Comparison of ENCODE assay signal across 18 cellular contexts in genomic region chr1:25554886-25555752, GRCh38. TPM values are rescaled to one million over a fixed set of nuclear protein-coding genes. Genes with fewer than 3 reads are reported as not detected.
DNase-seq lines count a peak whose midpoint lies in the region; ATAC-seq, FAIRE-seq and TF ChIP-seq lines count a peak whose summit lies in the region.
"Had no signal": no experiment of that assay in that cellular context is flagged by ENCODE, and none has a peak within 500 bp of the region (broad histone marks: within the 10 kb centered on the region; RNA-seq: fewer than 3 reads in every experiment).

No MANE protein-coding gene starts in this region.

- H4K8ac ChIP-seq in IMR-90 (ENCODE audit: low read depth in 2 of 2, low read length in 2 of 2): no peak overlapping the region

- H3K4me3 ChIP-seq in CD4-positive, CD25-positive, alpha-beta regulatory T cell (ENCODE audit: low read depth, low read length): no peak overlapping the region
- H3K4me3 ChIP-seq in IMR-90 (ENCODE audit: insufficient read depth, low read depth, low read length) (no peak overlapping the region), bronchial epithelial cell (ENCODE audit: low read depth, low read length) (no peak overlapping the region)
- no peak overlapping the region for H3K4me3 ChIP-seq in naive thymus-derived CD4-positive, alpha-beta T cell (ENCODE audit: low read length)
- H3K4me3 ChIP-seq: right atrium auricular region, testis had no signal

- TF ChIP-seq POLR2A in IMR-90 (IDR thresholded peaks at IDR 0.05; ENCODE audit: low read depth, low read length): no peak

- H3K9me1 ChIP-seq in IMR-90 (ENCODE audit: insufficient read depth, low read length): peaks cover 18% of the 10 kb centered on the region

- H2BK5ac ChIP-seq in IMR-90 (ENCODE audit: low read depth, low read length, poor library complexity, severe bottlenecking): no peak overlapping the region

- no peak for ATAC-seq in CD4-positive, CD25-positive, alpha-beta regulatory T cell (ENCODE audit: low read depth in 2 of 2)
- peak; percentile 12; the same call in 1 of the 2 replicates for ATAC-seq in IMR-90 (ENCODE audit: low read depth)
- ATAC-seq in naive thymus-derived CD4-positive, alpha-beta T cell: no peak
- ATAC-seq: left ventricle myocardium superior had no signal

- no peak overlapping the region for H2BK120ac ChIP-seq in IMR-90 (ENCODE audit: low read depth, low read length)

- H3K36me3 ChIP-seq in CD4-positive, CD25-positive, alpha-beta regulatory T cell (ENCODE audit: control insufficient read depth, insufficient read depth, low read length): peaks cover 51% of the 10 kb centered on the region
- H3K36me3 ChIP-seq in IMR-90 (ENCODE audit: control insufficient read depth, insufficient read depth, low read length) (peaks cover 16% of the 10 kb centered on the region; the same call in 1 of the 2 replicates), bronchial epithelial cell (ENCODE audit: control insufficient read depth, insufficient read depth, low read length) (peaks cover 24% of the 10 kb centered on the region)
- peaks cover 0 to 50% (median 14%) of the 10 kb centered on the region in 3 experiments for H3K36me3 ChIP-seq in naive thymus-derived CD4-positive, alpha-beta T cell (ENCODE audit: control insufficient read depth in 2 of 3, insufficient read depth in 3 of 3, low read length in 3 of 3)
- H3K36me3 ChIP-seq: right atrium auricular region had no signal

- H3K4me3 Mint-ChIP-seq in CD4-positive, CD25-positive, alpha-beta regulatory T cell: peak overlapping the region; percentile 31 to 80 (median 57)
- peak overlapping the region in 7 of 10 donors; percentile 45 to 99 (median 65) for H3K4me3 Mint-ChIP-seq in naive thymus-derived CD4-positive, alpha-beta T cell
- H3K4me3 Mint-ChIP-seq: activated B cell treated with CpG ODN at 0.5 μM for 24 hours; activated T-helper 1 cell treated with anti-CD3 and anti-CD28 coated beads, Interleukin-12 subunit alpha, Interleukin-12 subunit beta, Interleukin-2, Interleukin-4 antibody, amounts not matched to agents 30 ng/mL and 10 ng/mL and 1 ng/mL, durations not matched to agents 14 hours and 24 hours and 36 hours had no signal

- H2AFZ ChIP-seq in IMR-90 (replicated peaks; ENCODE audit: low read length, poor library complexity): no peak overlapping the region

- 0 out of 2 replicates have a peak overlapping the region, but pooled peaks have one; percentile 18 for H2AK5ac ChIP-seq in IMR-90 (ENCODE audit: low read depth, low read length)

- dilution Hi-C loops in IMR-90 (cut with HindIII; ENCODE audit: low sequenced_read_pairs, unreplicated experiment): no loop called here

- DNase-seq in CD4-positive, CD25-positive, alpha-beta regulatory T cell: no peak
- peak; percentile 29 for DNase-seq in IMR-90
- no peak for DNase-seq in bronchial epithelial cell (ENCODE audit: low read depth)
- DNase-seq in naive thymus-derived CD4-positive, alpha-beta T cell: no peak
- DNase-seq in T1000 (lab: John Stamatoyannopoulos, UW): no peak
- DNase-seq in NCI-H510A (lab: John Stamatoyannopoulos, UW): no peak
- DNase-seq in iPS-NIHi11 (ENCODE audit: low spot score): no peak
- DNase-seq: activated B cell treated with CpG ODN at 0.5 μM for 24 hours, glutamatergic neuron, Kasumi-1, left ventricle myocardium superior, NCI-H1105 treated with DMSO at 0.1 percent for 48 hours, NCI-H2107, NCI-H526, nucleus accumbens, testis had no signal

- TF ChIP-seq RAD21 in IMR-90 (IDR thresholded peaks at IDR 0.05; ENCODE audit: low read length): no peak

- intact Hi-C loops in IMR-90 (cut with micrococcal nuclease): no loop called here
- intact Hi-C loops in naive thymus-derived CD4-positive, alpha-beta T cell (cut with micrococcal nuclease): no loop called here

- H3K4me2 ChIP-seq in IMR-90 (ENCODE audit: low read depth, low read length): no peak overlapping the region

- H3K14ac ChIP-seq in IMR-90 (replicated peaks; ENCODE audit: low read depth, low read length): no peak overlapping the region

- H3K18ac ChIP-seq in IMR-90 (ENCODE audit: low read depth, low read length): no peak overlapping the region

- H3K4me1 Mint-ChIP-seq in CD4-positive, CD25-positive, alpha-beta regulatory T cell: peaks cover 16 to 100% (median 63%) of the 10 kb centered on the region in 4 donors
- H3K4me1 Mint-ChIP-seq in naive thymus-derived CD4-positive, alpha-beta T cell: peaks cover 58 to 100% (median 97%) of the 10 kb centered on the region in 7 donors

- 80% methylated on average over 1 of the region's 14 CpGs; no CpG with 5 or more reads in 1 of the 2 experiments for WGBS in IMR-90 (ENCODE audit: extremely low coverage in 2 of 2, insufficient read length in 1 of 2), 2 experiments

- peak; percentile 66 for FAIRE-seq in bronchial epithelial cell (lab: Jason Lieb, UNC)

- POLR2A ChIA-PET in IMR-90 (lab: Charles Lee; ENCODE audit: unreplicated experiment): no interaction called here
- POLR2A ChIA-PET in naive thymus-derived CD4-positive, alpha-beta T cell (lab: Charles Lee): interaction anchor here (0.8 to 15.3 kb wide), 6 partner anchors 10 to 265 kb away, joined by 3 to 442 read pairs (median 5); partner anchors contain the start of genes LDLRAP1 and MTFR1L

- no peak overlapping the region for H4K91ac ChIP-seq in IMR-90 (ENCODE audit: insufficient read depth, low read depth, low read length)

- no TSS peak for BruUV-seq in IMR-90 (replicated peaks; lab: Mats Ljungman, UMichigan)

- no peaks in the 10 kb centered on the region for H3K9me3 ChIP-seq in CD4-positive, CD25-positive, alpha-beta regulatory T cell (ENCODE audit: control insufficient read depth in 2 of 2, low read length in 2 of 2)
- H3K9me3 ChIP-seq in IMR-90 (ENCODE audit: control insufficient read depth, insufficient read depth, low read length): no peaks in the 10 kb centered on the region
- no peaks in the 10 kb centered on the region for H3K9me3 ChIP-seq in naive thymus-derived CD4-positive, alpha-beta T cell (ENCODE audit: control insufficient read depth in 2 of 3, low read length in 3 of 3)
- H3K9me3 ChIP-seq: right atrium auricular region, testis had no signal

- H4K20me1 ChIP-seq in IMR-90 (ENCODE audit: insufficient read depth, low read length): peaks cover 26% of the 10 kb centered on the region; the same call in 1 of the 2 replicates

- H3K4me1 ChIP-seq in CD4-positive, CD25-positive, alpha-beta regulatory T cell (ENCODE audit: control insufficient read depth, insufficient read depth, low read length, poor library complexity, severe bottlenecking): peaks cover 95% of the 10 kb centered on the region
- peaks cover 13% of the 10 kb centered on the region for H3K4me1 ChIP-seq in IMR-90 (ENCODE audit: control insufficient read depth, insufficient read depth, low read length)
- peaks cover 65 to 100% of the 10 kb centered on the region in 2 donors for H3K4me1 ChIP-seq in naive thymus-derived CD4-positive, alpha-beta T cell (ENCODE audit: control insufficient read depth in 2 of 2, insufficient read depth in 2 of 2, low read length in 2 of 2)

- no peak overlapping the region for H3K56ac ChIP-seq in IMR-90 (ENCODE audit: extremely low read depth, insufficient read depth, low read length)

- peaks cover 30% of the 10 kb centered on the region for H3K36me3 Mint-ChIP-seq in CD4-positive, CD25-positive, alpha-beta regulatory T cell
- H3K36me3 Mint-ChIP-seq in naive thymus-derived CD4-positive, alpha-beta T cell: peaks cover 12 to 38% (median 21%) of the 10 kb centered on the region in 5 donors

- peak overlapping the region; percentile 6; the same call in 1 of the 2 replicates for H3K4ac ChIP-seq in IMR-90 (ENCODE audit: low read depth, low read length)

- no peak overlapping the region for H2AK9ac ChIP-seq in IMR-90 (replicated peaks; ENCODE audit: low read depth, low read length, poor library complexity)

- H3K27ac ChIP-seq in CD4-positive, CD25-positive, alpha-beta regulatory T cell (ENCODE audit: insufficient read depth, low read length, poor library complexity, severe bottlenecking): peak overlapping the region; percentile 71
- no peak overlapping the region for H3K27ac ChIP-seq in IMR-90 (ENCODE audit: insufficient read depth, low read length)
- H3K27ac ChIP-seq in naive thymus-derived CD4-positive, alpha-beta T cell (ENCODE audit: low read depth, low read length): peak overlapping the region; percentile 83
- H3K27ac ChIP-seq: right atrium auricular region, testis had no signal

- H3K79me1 ChIP-seq in IMR-90 (ENCODE audit: low read depth in 1 of 2, low read length in 2 of 2): peaks cover 7 to 55% of the 10 kb centered on the region in 2 experiments

- H3K9me3 Mint-ChIP-seq in CD4-positive, CD25-positive, alpha-beta regulatory T cell: peaks cover 0 to 2% (median 0%) of the 10 kb centered on the region in 7 donors
- H3K9me3 Mint-ChIP-seq in naive thymus-derived CD4-positive, alpha-beta T cell: peaks cover 0 to 2% (median 0%) of the 10 kb centered on the region in 11 donors
- H3K9me3 Mint-ChIP-seq: activated B cell treated with CpG ODN at 0.5 μM for 24 hours; activated T-helper 1 cell treated with anti-CD3 and anti-CD28 coated beads, Interleukin-12 subunit alpha, Interleukin-12 subunit beta, Interleukin-2, Interleukin-4 antibody, amounts not matched to agents 30 ng/mL and 10 ng/mL and 1 ng/mL, durations not matched to agents 14 hours and 24 hours and 36 hours had no signal

- CTCF ChIA-PET in IMR-90 (lab: Yijun Ruan, JAX): interaction anchor here (2.4 kb wide), 1 partner anchor 18 kb away, joined by 5 read pairs; no protein-coding TSS in a partner anchor
- CTCF ChIA-PET in naive thymus-derived CD4-positive, alpha-beta T cell (lab: Charles Lee): interaction anchor here (4.3 kb wide), 1 partner anchor 11 kb away, joined by 18 read pairs; no protein-coding TSS in a partner anchor

- H3K27me3 ChIP-seq in CD4-positive, CD25-positive, alpha-beta regulatory T cell (ENCODE audit: control insufficient read depth, insufficient read depth, low read length): no peaks in the 10 kb centered on the region
- H3K27me3 ChIP-seq in IMR-90 (ENCODE audit: control insufficient read depth, insufficient read depth, low read length): no peaks in the 10 kb centered on the region
- no peaks in the 10 kb centered on the region for H3K27me3 ChIP-seq in bronchial epithelial cell (ENCODE audit: control insufficient read depth, insufficient read depth, low read length)
- no peaks in the 10 kb centered on the region for H3K27me3 ChIP-seq in naive thymus-derived CD4-positive, alpha-beta T cell (ENCODE audit: control insufficient read depth in 2 of 2, insufficient read depth in 2 of 2, low read length in 2 of 2)
- H3K27me3 ChIP-seq: right atrium auricular region, testis had no signal

- in situ Hi-C loops in IMR-90 (cut with MboI; ENCODE audit: low sequenced_read_pairs): no loop called here

- H3K27ac Mint-ChIP-seq in CD4-positive, CD25-positive, alpha-beta regulatory T cell: peak overlapping the region; percentile 92 to 94 (median 93)
- H3K27ac Mint-ChIP-seq in naive thymus-derived CD4-positive, alpha-beta T cell: peak overlapping the region in 8 of 9 donors; percentile 90 to 98 (median 96)
- H3K27ac Mint-ChIP-seq: activated B cell treated with CpG ODN at 0.5 μM for 24 hours; activated T-helper 1 cell treated with anti-CD3 and anti-CD28 coated beads, Interleukin-12 subunit alpha, Interleukin-12 subunit beta, Interleukin-2, Interleukin-4 antibody, amounts not matched to agents 30 ng/mL and 10 ng/mL and 1 ng/mL, durations not matched to agents 14 hours and 24 hours and 36 hours had no signal

- no peak overlapping the region for H3K23ac ChIP-seq in IMR-90 (ENCODE audit: low read depth, low read length)

- no peak overlapping the region for H2BK20ac ChIP-seq in IMR-90 (ENCODE audit: low read depth, low read length)

- H4K5ac ChIP-seq in IMR-90 (ENCODE audit: low read depth, low read length): no peak overlapping the region

- H2BK15ac ChIP-seq in IMR-90 (ENCODE audit: low read depth, low read length): no peak overlapping the region

- no peak overlapping the region for H3K9ac ChIP-seq in IMR-90 (ENCODE audit: low read depth, low read length)

- H3K27me3 Mint-ChIP-seq in CD4-positive, CD25-positive, alpha-beta regulatory T cell: no peaks in the 10 kb centered on the region
- H3K27me3 Mint-ChIP-seq in naive thymus-derived CD4-positive, alpha-beta T cell: no peaks in the 10 kb centered on the region
- H3K27me3 Mint-ChIP-seq: activated B cell treated with CpG ODN at 0.5 μM for 24 hours had no signal

- TF ChIP-seq CTCF in IMR-90 (conservative IDR thresholded peaks at IDR 0.05; ENCODE audit: low read depth, low read length): no peak
- TF ChIP-seq CTCF in bronchial epithelial cell (IDR thresholded peaks at IDR 0.05; ENCODE audit: insufficient read depth, low read length, severe bottlenecking): no peak

RNA-seq across cellular contexts. Expression of gene LDLRAP1, which starts 11.7 kb away (rescaled TPM):
- 98.7 TPM for total RNA-seq in CD4-positive, CD25-positive, alpha-beta regulatory T cell
- 100 to 1,000 TPM; 170 to 326 (median 258) TPM for polyA plus RNA-seq in CD4-positive, CD25-positive, alpha-beta regulatory T cell
- total RNA-seq in IMR-90 (2012; rRNA removed) (3.6 and 4.5 TPM in 2 replicates), bronchial epithelial cell (17.1 and 17.3 TPM in 2 replicates)
- 13.5 and 14.4 TPM in 2 replicates for polyA plus RNA-seq in IMR-90 (2012; rRNA removed)
- 9.9 and 15.1 TPM in 2 replicates for polyA plus RNA-seq in IMR-90 (2012; cell fraction: cytosol; rRNA removed)
- polyA plus RNA-seq in IMR-90 (2012; cell fraction: nucleus; rRNA removed; ENCODE audit: low replicate concordance): 19.7 and 24.6 TPM in 2 replicates
- 100 to 1,000 TPM in 4 of 5 experiments, 10 to 100 TPM in 1; 28.1 to 364 (median 159) TPM for total RNA-seq in naive thymus-derived CD4-positive, alpha-beta T cell
- 100 to 1,000 TPM; 301 to 853 TPM for polyA plus RNA-seq in naive thymus-derived CD4-positive, alpha-beta T cell
